In genomic region chr19:38710928-38711725, GRCh38 we compare ENCODE assay signal across 12 cellular contexts. TPM values are rescaled to one million over a fixed set of nuclear protein-coding genes. Genes with fewer than 3 reads are reported as not detected.
DNase-seq lines count a peak whose midpoint lies in the region; ATAC-seq and TF ChIP-seq lines count a peak whose summit lies in the region.
"Had no signal": no experiment of that assay in that cellular context is flagged by ENCODE, and none has a peak within 500 bp of the region (broad histone marks: within the 10 kb centered on the region; RNA-seq: fewer than 3 reads in every experiment).

No MANE protein-coding gene starts in this region.

- H3K9me3 Mint-ChIP-seq in endodermal cell, result no peaks in the 10 kb centered on the region
- no peaks in the 10 kb centered on the region for H3K9me3 Mint-ChIP-seq in CD4-positive, alpha-beta memory T cell
- H3K9me3 Mint-ChIP-seq: IgD-negative memory B cell had no signal

- CTCF ChIA-PET in CD4-positive, alpha-beta memory T cell (lab: Charles Lee; ENCODE audit: partially characterized antibody), result no interaction called here

- peaks cover 70% of the 10 kb centered on the region for H3K36me3 Mint-ChIP-seq in endodermal cell (ENCODE audit: low read depth)
- H3K36me3 Mint-ChIP-seq in CD4-positive, alpha-beta memory T cell, result peaks cover 35 to 59% of the 10 kb centered on the region in 2 donors
- H3K36me3 Mint-ChIP-seq: IgD-negative memory B cell had no signal

- DNase-seq in SJSA1 (ENCODE audit: low read depth in 1 of 2, low spot score in 2 of 2), result peak in 1 of 2 experiments; percentile 26
- DNase-seq in endodermal cell, result no peak
- DNase-seq in myocyte (ENCODE audit: low read depth), result peak; percentile 41
- DNase-seq in tibial nerve (ENCODE audit: low spot score in 2 of 2), result peak in 1 of 2 donors; percentile 41
- DNase-seq in CD4-positive, alpha-beta memory T cell, result no peak
- no peak for DNase-seq in lower leg skin (ENCODE audit: low spot score in 2 of 2)
- DNase-seq: activated naive CD4-positive, alpha-beta T cell treated with anti-CD3 and anti-CD28 coated beads, Interleukin-2, amount 50 U/mL, for 16 hours; GF-D8; NCI-H510A; pancreas had no signal

- 92% methylated on average over 21 to 25 of the region's 25 CpGs for WGBS in endodermal cell (ENCODE audit: insufficient coverage in 1 of 2, insufficient read length in 1 of 2), 2 experiments
- WGBS in tibial nerve, 2 donors, result 33 to 40% methylated on average over 19 to 25 of the region's 25 CpGs
- WGBS in lower leg skin, 2 donors, result 62 to 64% methylated on average over 21 to 25 of the region's 25 CpGs

- no peak overlapping the region for H3K4me3 Mint-ChIP-seq in endodermal cell
- H3K4me3 Mint-ChIP-seq in CD4-positive, alpha-beta memory T cell, result no peak overlapping the region

- H3K4me1 ChIP-seq in SJSA1 (replicated peaks) (peaks cover 36% of the 10 kb centered on the region), endodermal cell (ENCODE audit: control insufficient read depth, insufficient read depth, low read length) (no peaks in the 10 kb centered on the region), tibial nerve (peaks cover 7 to 85% (median 63%) of the 10 kb centered on the region in 4 donors)
- H3K4me1 ChIP-seq in CD4-positive, alpha-beta memory T cell (ENCODE audit: insufficient read depth, low read length), result no peaks in the 10 kb centered on the region

- intact Hi-C loops in CD4-positive, alpha-beta memory T cell (cut with micrococcal nuclease), result no loop called here
- intact Hi-C loops in lower leg skin (cut with DNase I; ENCODE audit: low total_unique reads), result no loop called here

- TF ChIP-seq POLR2A in tibial nerve (IDR thresholded peaks at IDR 0.05) (no peak), lower leg skin (IDR thresholded peaks at IDR 0.05) (no peak)

- H3K27me3 ChIP-seq in SJSA1 (replicated peaks) (no peaks in the 10 kb centered on the region), endodermal cell (ENCODE audit: control insufficient read depth, insufficient read depth, low read length, poor library complexity, severe bottlenecking) (no peaks in the 10 kb centered on the region), tibial nerve (no peaks in the 10 kb centered on the region)
- H3K27me3 ChIP-seq in CD4-positive, alpha-beta memory T cell (ENCODE audit: insufficient read depth, low read length), result no peaks in the 10 kb centered on the region
- H3K27me3 ChIP-seq: pancreas had no signal

- H3K9me3 ChIP-seq in SJSA1 (replicated peaks), result no peaks in the 10 kb centered on the region
- no peaks in the 10 kb centered on the region for H3K9me3 ChIP-seq in endodermal cell (ENCODE audit: control insufficient read depth, low read length)
- no peaks in the 10 kb centered on the region for H3K9me3 ChIP-seq in tibial nerve
- H3K9me3 ChIP-seq in CD4-positive, alpha-beta memory T cell (ENCODE audit: control insufficient read depth in 1 of 2, low read length in 2 of 2), result no peaks in the 10 kb centered on the region
- H3K9me3 ChIP-seq: pancreas had no signal

- H3K27ac ChIP-seq in SJSA1 (0 out of 2 replicates have a peak overlapping the region, but pooled peaks have one; percentile 10), endodermal cell (ENCODE audit: low read depth, low read length) (peak overlapping the region; percentile 3), tibial nerve (peak overlapping the region; percentile 61 to 81 (median 72))
- H3K27ac ChIP-seq in CD4-positive, alpha-beta memory T cell (ENCODE audit: low read depth, low read length), result no peak overlapping the region

- TF ChIP-seq CTCF in endodermal cell (conservative IDR thresholded peaks at IDR 0.05) (no peak), tibial nerve (IDR thresholded peaks at IDR 0.05) (no peak), lower leg skin (IDR thresholded peaks at IDR 0.05) (no peak)

- no peak overlapping the region for H3K27ac Mint-ChIP-seq in endodermal cell
- peak overlapping the region in 2 of 7 donors; percentile 47 to 50 for H3K27ac Mint-ChIP-seq in CD4-positive, alpha-beta memory T cell

- ATAC-seq in GM21737 (IDR thresholded peaks at IDR 0.05; ENCODE audit: unreplicated experiment), result no peak

- H3K4me3 ChIP-seq in SJSA1 (no peak overlapping the region), endodermal cell (ENCODE audit: low read length) (no peak overlapping the region), tibial nerve (no peak overlapping the region), lower leg skin (ENCODE audit: low read depth, poor library complexity, severe bottlenecking) (no peak overlapping the region)
- H3K4me3 ChIP-seq in CD4-positive, alpha-beta memory T cell (ENCODE audit: low read length in 2 of 2), result no peak overlapping the region
- H3K4me3 ChIP-seq: pancreas had no signal

- peaks cover 100% of the 10 kb centered on the region for H3K36me3 ChIP-seq in SJSA1
- H3K36me3 ChIP-seq in endodermal cell (ENCODE audit: control insufficient read depth, insufficient read depth, low read length), result peaks cover 82% of the 10 kb centered on the region
- peaks cover 5 to 85% (median 26%) of the 10 kb centered on the region in 3 donors for H3K36me3 ChIP-seq in tibial nerve
- peaks cover 78% of the 10 kb centered on the region for H3K36me3 ChIP-seq in CD4-positive, alpha-beta memory T cell (ENCODE audit: insufficient read depth, low read length)

- H3K27me3 Mint-ChIP-seq in endodermal cell (ENCODE audit: insufficient read depth), result no peaks in the 10 kb centered on the region
- H3K27me3 Mint-ChIP-seq in CD4-positive, alpha-beta memory T cell, result no peaks in the 10 kb centered on the region
- H3K27me3 Mint-ChIP-seq: IgD-negative memory B cell had no signal

- POLR2A ChIA-PET in CD4-positive, alpha-beta memory T cell (lab: Charles Lee; ENCODE audit: partially characterized antibody), result interaction anchor here (1.5 kb wide), 1 partner anchor 14 kb away, joined by 3 read pairs; no protein-coding TSS in a partner anchor

- H3K4me1 Mint-ChIP-seq in endodermal cell, result no peaks in the 10 kb centered on the region
- peaks cover 0 to 2% (median 0%) of the 10 kb centered on the region in 4 donors for H3K4me1 Mint-ChIP-seq in CD4-positive, alpha-beta memory T cell
- H3K4me1 Mint-ChIP-seq: IgD-negative memory B cell had no signal

- H3K9ac ChIP-seq in endodermal cell (ENCODE audit: extremely low read depth, low read length, poor library complexity, severe bottlenecking), result no peak overlapping the region

- TF ChIP-seq EP300 in tibial nerve (IDR thresholded peaks at IDR 0.05), result peak in 1 of 2 donors; percentile 18

RNA-seq across cellular contexts. Expression of gene CAPN12, which starts 33.1 kb away (rescaled TPM):
- not detected in 2 replicates for total RNA-seq in SJSA1 (2014; rRNA removed; shearing (Covaris generic))
- total RNA-seq in endodermal cell, result 10 to 100 TPM; 14.5 to 83.0 TPM
- 9.1 TPM for polyA plus RNA-seq in endodermal cell (2013, experiment 1 of 2)
- polyA plus RNA-seq in endodermal cell (2013, experiment 2 of 2), result 8.0 TPM
- 0.21 TPM in 1 of 2 replicates, not detected in the other for total RNA-seq in myocyte
- polyA plus RNA-seq in myocyte (2012), result 0.29 TPM
- total RNA-seq in tibial nerve, result 1 to 10 TPM; 3.5 to 5.7 (median 4.8) TPM
- 10 to 100 TPM; 16.8 to 19.5 TPM for total RNA-seq in CD4-positive, alpha-beta memory T cell
- 1 to 10 TPM; 3.9 to 9.9 TPM for polyA plus RNA-seq in CD4-positive, alpha-beta memory T cell
- 10 to 100 TPM in 3 of 4 donors, 1 to 10 TPM in 1; 7.6 to 20.0 (median 12.9) TPM for total RNA-seq in lower leg skin
